1 cellular context compared by ENCODE assay signal in the genomic region with DNA sequence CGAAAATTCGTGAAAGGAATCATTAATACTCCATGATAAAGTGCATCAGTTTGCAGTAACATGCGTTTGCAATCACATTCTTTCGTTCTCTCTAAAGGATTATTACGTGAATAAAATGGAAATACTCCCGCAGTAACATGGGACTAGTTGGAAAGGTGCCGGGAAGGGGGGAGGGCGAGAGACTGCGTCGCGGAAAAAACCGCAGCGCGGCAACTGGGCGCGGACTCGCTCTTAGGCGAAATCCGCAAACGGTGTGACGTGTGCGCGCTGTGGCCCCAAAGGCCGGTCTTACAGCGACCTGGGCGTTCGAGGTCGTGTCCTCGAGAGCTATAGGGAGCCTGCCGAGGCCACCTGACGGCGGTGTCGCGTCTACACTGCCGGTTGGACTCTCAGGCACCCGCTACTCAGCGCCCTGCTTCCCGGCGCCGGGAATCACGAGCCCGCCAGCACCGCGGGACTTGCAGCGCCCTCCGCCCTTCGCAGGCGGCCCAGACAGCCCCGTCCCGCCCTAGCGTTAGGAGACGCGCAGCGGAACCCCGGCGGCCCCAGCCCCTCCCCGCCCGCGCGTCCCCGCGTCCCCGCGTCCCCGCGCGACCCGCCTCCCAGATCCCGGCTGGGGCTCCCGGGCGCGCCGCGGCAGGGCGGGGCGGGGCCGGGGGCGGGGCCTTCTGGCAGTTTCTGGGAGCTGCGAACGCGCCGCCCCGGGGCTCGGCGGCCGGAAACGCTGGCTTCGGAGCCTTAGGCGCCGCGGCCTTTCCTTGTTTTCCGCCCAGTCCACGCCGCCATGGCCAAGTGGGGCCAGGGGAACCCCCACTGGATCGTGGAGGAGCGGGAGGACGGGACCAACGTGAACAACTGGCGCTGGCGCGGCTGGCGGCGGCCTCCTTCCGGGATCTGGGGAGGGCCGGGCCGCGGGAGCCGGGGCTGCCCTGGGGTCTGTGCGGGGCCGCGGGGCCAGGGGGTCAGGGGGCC.
A peak's percentile ranks its signal among the peaks of the same experiment; 100 is the strongest.
TF ChIP-seq lines count a peak whose summit lies in the region.

No MANE protein-coding gene starts in this region.

TF ChIP-seq in HepG2, 621 proteins besides CTCF, POLR2A, EP300 and RAD21 (continued from another document and continues in another):
- TF ChIP-seq, protein P1, sequence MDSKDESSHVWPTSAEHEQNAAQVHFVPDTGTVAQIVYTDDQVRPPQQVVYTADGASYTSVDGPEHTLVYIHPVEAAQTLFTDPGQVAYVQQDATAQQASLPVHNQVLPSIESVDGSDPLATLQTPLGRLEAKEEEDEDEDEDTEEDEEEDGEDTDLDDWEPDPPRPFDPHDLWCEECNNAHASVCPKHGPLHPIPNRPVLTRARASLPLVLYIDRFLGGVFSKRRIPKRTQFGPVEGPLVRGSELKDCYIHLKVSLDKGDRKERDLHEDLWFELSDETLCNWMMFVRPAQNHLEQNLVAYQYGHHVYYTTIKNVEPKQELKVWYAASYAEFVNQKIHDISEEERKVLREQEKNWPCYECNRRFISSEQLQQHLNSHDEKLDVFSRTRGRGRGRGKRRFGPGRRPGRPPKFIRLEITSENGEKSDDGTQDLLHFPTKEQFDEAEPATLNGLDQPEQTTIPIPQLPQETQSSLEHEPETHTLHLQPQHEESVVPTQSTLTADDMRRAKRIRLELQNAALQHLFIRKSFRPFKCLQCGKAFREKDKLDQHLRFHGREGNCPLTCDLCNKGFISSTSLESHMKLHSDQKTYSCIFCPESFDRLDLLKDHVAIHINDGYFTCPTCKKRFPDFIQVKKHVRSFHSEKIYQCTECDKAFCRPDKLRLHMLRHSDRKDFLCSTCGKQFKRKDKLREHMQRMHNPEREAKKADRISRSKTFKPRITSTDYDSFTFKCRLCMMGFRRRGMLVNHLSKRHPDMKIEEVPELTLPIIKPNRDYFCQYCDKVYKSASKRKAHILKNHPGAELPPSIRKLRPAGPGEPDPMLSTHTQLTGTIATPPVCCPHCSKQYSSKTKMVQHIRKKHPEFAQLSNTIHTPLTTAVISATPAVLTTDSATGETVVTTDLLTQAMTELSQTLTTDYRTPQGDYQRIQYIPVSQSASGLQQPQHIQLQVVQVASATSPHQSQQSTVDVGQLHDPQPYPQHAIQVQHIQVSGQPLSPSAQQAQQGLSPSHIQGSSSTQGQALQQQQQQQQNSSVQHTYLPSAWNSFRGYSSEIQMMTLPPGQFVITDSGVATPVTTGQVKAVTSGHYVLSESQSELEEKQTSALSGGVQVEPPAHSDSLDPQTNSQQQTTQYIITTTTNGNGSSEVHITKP (CRISPR knock-in tag; IDR thresholded peaks at IDR 0.05; ENCODE audit: low read depth): peak; percentile 63; the same call in 1 of the 2 replicates
- no peak for TF ChIP-seq TEAD3 (CRISPR knock-in tag; optimal IDR thresholded peaks at IDR 0.05; ENCODE audit: borderline replicate concordance)
- peak; percentile 15 for TF ChIP-seq AGO1 (IDR thresholded peaks at IDR 0.05; ENCODE audit: low read depth, low read length, poor library complexity, severe bottlenecking)
- TF ChIP-seq KDM3A (CRISPR knock-in tag; IDR thresholded peaks at IDR 0.05; ENCODE audit: low read depth): peak; percentile 92
- no peak for TF ChIP-seq FOXA1 (IDR thresholded peaks at IDR 0.05)
- peak; percentile 47; the same call in 1 of the 2 replicates for TF ChIP-seq FOXA1 (CRISPR knock-in tag; IDR thresholded peaks at IDR 0.05)
- TF ChIP-seq KLF11 (CRISPR knock-in tag; IDR thresholded peaks at IDR 0.05): no peak
- TF ChIP-seq KLF16 (CRISPR knock-in tag; IDR thresholded peaks at IDR 0.05): peak; percentile 78 to 81; a peak in 2 of 4 replicates
- peak; percentile 85 for TF ChIP-seq ZSCAN20 (CRISPR knock-in tag; IDR thresholded peaks at IDR 0.05; ENCODE audit: borderline replicate concordance)
- TF ChIP-seq ZSCAN25 (CRISPR knock-in tag; IDR thresholded peaks at IDR 0.05): peak; percentile 83
- no peak for TF ChIP-seq ZSCAN22 (CRISPR knock-in tag; IDR thresholded peaks at IDR 0.05)
- peak; percentile 78 for TF ChIP-seq RARA (CRISPR knock-in tag; IDR thresholded peaks at IDR 0.05)
- no peak for TF ChIP-seq NFIB (CRISPR knock-in tag; IDR thresholded peaks at IDR 0.05; ENCODE audit: borderline replicate concordance)
- no peak for TF ChIP-seq FOXP1 (IDR thresholded peaks at IDR 0.05)
- no peak; the same call in 1 of the 2 replicates for TF ChIP-seq FOXP1 (CRISPR knock-in tag; IDR thresholded peaks at IDR 0.05)
- TF ChIP-seq, protein P2, sequence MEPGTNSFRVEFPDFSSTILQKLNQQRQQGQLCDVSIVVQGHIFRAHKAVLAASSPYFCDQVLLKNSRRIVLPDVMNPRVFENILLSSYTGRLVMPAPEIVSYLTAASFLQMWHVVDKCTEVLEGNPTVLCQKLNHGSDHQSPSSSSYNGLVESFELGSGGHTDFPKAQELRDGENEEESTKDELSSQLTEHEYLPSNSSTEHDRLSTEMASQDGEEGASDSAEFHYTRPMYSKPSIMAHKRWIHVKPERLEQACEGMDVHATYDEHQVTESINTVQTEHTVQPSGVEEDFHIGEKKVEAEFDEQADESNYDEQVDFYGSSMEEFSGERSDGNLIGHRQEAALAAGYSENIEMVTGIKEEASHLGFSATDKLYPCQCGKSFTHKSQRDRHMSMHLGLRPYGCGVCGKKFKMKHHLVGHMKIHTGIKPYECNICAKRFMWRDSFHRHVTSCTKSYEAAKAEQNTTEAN (CRISPR knock-in tag; conservative IDR thresholded peaks at IDR 0.05): peak; percentile 83
- TF ChIP-seq, protein P3, sequence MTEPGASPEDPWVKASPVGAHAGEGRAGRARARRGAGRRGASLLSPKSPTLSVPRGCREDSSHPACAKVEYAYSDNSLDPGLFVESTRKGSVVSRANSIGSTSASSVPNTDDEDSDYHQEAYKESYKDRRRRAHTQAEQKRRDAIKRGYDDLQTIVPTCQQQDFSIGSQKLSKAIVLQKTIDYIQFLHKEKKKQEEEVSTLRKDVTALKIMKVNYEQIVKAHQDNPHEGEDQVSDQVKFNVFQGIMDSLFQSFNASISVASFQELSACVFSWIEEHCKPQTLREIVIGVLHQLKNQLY (CRISPR knock-in tag; IDR thresholded peaks at IDR 0.05): no peak; the same call in none of the 2 replicates
- no peak for TF ChIP-seq NBN (conservative IDR thresholded peaks at IDR 0.05)
- TF ChIP-seq HMGA1 (CRISPR knock-in tag; conservative IDR thresholded peaks at IDR 0.05): no peak
- peak; percentile 45; the same call in 1 of the 2 replicates for TF ChIP-seq ZNF138 (CRISPR knock-in tag; IDR thresholded peaks at IDR 0.05; ENCODE audit: low read depth)
- no peak for TF ChIP-seq FOXJ3 (CRISPR knock-in tag; IDR thresholded peaks at IDR 0.05; ENCODE audit: borderline replicate concordance)
- TF ChIP-seq MEF2D (CRISPR knock-in tag; IDR thresholded peaks at IDR 0.05): peak; percentile 81
- TF ChIP-seq ZNF775 (CRISPR knock-in tag; IDR thresholded peaks at IDR 0.05; ENCODE audit: borderline replicate concordance): no peak
- 0 out of 2 replicates have a peak, but pooled peaks have one; percentile 74 for TF ChIP-seq ZBTB7A (CRISPR knock-in tag; IDR thresholded peaks at IDR 0.05)
- TF ChIP-seq, protein P4, sequence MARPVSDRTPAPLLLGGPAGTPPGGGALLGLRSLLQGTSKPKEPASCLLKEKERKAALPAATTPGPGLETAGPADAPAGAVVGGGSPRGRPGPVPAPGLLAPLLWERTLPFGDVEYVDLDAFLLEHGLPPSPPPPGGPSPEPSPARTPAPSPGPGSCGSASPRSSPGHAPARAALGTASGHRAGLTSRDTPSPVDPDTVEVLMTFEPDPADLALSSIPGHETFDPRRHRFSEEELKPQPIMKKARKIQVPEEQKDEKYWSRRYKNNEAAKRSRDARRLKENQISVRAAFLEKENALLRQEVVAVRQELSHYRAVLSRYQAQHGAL (CRISPR knock-in tag; IDR thresholded peaks at IDR 0.05; ENCODE audit: not compliant biosample characterization): peak; percentile 82
- peak; percentile 54 for TF ChIP-seq ZNF629 (CRISPR knock-in tag; conservative IDR thresholded peaks at IDR 0.05)
- no peak for TF ChIP-seq NR2F2 (IDR thresholded peaks at IDR 0.05; ENCODE audit: borderline replicate concordance, low read depth)
- no peak for TF ChIP-seq XBP1 (CRISPR knock-in tag; IDR thresholded peaks at IDR 0.05)
- TF ChIP-seq MED8 (CRISPR knock-in tag; IDR thresholded peaks at IDR 0.05; ENCODE audit: insufficient replicate concordance): peak; percentile 47
- peak; percentile 71 for TF ChIP-seq TBX3 (IDR thresholded peaks at IDR 0.05; ENCODE audit: borderline replicate concordance)
- 0 out of 2 replicates have a peak, but pooled peaks have one; percentile 69 for TF ChIP-seq IRF2 (CRISPR knock-in tag; IDR thresholded peaks at IDR 0.05)
- peak; percentile 65; the same call in 1 of the 2 replicates for TF ChIP-seq HMG20B (CRISPR knock-in tag; conservative IDR thresholded peaks at IDR 0.05)
- TF ChIP-seq, protein P5, sequence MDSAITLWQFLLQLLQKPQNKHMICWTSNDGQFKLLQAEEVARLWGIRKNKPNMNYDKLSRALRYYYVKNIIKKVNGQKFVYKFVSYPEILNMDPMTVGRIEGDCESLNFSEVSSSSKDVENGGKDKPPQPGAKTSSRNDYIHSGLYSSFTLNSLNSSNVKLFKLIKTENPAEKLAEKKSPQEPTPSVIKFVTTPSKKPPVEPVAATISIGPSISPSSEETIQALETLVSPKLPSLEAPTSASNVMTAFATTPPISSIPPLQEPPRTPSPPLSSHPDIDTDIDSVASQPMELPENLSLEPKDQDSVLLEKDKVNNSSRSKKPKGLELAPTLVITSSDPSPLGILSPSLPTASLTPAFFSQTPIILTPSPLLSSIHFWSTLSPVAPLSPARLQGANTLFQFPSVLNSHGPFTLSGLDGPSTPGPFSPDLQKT (CRISPR knock-in tag; IDR thresholded peaks at IDR 0.05; ENCODE audit: borderline replicate concordance): no peak
- TF ChIP-seq KLF9 (CRISPR knock-in tag; IDR thresholded peaks at IDR 0.05; ENCODE audit: low read depth): no peak
- no peak; the same call in 1 of the 2 replicates for TF ChIP-seq SMC3 (IDR thresholded peaks at IDR 0.05; ENCODE audit: low read length)
- TF ChIP-seq ZNF12 (CRISPR knock-in tag; IDR thresholded peaks at IDR 0.05): no peak; the same call in 1 of the 2 replicates
- TF ChIP-seq NCOA5 (CRISPR knock-in tag; IDR thresholded peaks at IDR 0.05): no peak
- peak; percentile 68 for TF ChIP-seq ZNF777 (CRISPR knock-in tag; IDR thresholded peaks at IDR 0.05)
- TF ChIP-seq, protein P6, sequence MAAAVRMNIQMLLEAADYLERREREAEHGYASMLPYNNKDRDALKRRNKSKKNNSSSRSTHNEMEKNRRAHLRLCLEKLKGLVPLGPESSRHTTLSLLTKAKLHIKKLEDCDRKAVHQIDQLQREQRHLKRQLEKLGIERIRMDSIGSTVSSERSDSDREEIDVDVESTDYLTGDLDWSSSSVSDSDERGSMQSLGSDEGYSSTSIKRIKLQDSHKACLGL (CRISPR knock-in tag; IDR thresholded peaks at IDR 0.05): peak; percentile 92
- no peak; the same call in 1 of the 2 replicates for TF ChIP-seq HCFC1 (IDR thresholded peaks at IDR 0.05; ENCODE audit: low read depth, low read length)
- TF ChIP-seq ZNF607 (CRISPR knock-in tag; IDR thresholded peaks at IDR 0.05; ENCODE audit: borderline replicate concordance): peak; percentile 97
- TF ChIP-seq, protein P7, sequence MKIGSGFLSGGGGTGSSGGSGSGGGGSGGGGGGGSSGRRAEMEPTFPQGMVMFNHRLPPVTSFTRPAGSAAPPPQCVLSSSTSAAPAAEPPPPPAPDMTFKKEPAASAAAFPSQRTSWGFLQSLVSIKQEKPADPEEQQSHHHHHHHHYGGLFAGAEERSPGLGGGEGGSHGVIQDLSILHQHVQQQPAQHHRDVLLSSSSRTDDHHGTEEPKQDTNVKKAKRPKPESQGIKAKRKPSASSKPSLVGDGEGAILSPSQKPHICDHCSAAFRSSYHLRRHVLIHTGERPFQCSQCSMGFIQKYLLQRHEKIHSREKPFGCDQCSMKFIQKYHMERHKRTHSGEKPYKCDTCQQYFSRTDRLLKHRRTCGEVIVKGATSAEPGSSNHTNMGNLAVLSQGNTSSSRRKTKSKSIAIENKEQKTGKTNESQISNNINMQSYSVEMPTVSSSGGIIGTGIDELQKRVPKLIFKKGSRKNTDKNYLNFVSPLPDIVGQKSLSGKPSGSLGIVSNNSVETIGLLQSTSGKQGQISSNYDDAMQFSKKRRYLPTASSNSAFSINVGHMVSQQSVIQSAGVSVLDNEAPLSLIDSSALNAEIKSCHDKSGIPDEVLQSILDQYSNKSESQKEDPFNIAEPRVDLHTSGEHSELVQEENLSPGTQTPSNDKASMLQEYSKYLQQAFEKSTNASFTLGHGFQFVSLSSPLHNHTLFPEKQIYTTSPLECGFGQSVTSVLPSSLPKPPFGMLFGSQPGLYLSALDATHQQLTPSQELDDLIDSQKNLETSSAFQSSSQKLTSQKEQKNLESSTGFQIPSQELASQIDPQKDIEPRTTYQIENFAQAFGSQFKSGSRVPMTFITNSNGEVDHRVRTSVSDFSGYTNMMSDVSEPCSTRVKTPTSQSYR (CRISPR knock-in tag; IDR thresholded peaks at IDR 0.05; ENCODE audit: borderline replicate concordance): peak; percentile 81
- TF ChIP-seq, protein P8, sequence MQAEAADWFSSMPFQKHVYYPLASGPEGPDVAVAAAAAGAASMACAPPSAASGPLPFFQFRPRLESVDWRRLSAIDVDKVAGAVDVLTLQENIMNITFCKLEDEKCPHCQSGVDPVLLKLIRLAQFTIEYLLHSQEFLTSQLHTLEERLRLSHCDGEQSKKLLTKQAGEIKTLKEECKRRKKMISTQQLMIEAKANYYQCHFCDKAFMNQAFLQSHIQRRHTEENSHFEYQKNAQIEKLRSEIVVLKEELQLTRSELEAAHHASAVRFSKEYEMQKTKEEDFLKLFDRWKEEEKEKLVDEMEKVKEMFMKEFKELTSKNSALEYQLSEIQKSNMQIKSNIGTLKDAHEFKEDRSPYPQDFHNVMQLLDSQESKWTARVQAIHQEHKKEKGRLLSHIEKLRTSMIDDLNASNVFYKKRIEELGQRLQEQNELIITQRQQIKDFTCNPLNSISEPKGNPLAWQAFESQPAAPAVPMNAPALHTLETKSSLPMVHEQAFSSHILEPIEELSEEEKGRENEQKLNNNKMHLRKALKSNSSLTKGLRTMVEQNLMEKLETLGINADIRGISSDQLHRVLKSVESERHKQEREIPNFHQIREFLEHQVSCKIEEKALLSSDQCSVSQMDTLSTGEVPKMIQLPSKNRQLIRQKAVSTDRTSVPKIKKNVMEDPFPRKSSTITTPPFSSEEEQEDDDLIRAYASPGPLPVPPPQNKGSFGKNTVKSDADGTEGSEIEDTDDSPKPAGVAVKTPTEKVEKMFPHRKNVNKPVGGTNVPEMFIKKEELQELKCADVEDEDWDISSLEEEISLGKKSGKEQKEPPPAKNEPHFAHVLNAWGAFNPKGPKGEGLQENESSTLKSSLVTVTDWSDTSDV (CRISPR knock-in tag; IDR thresholded peaks at IDR 0.05): peak; percentile 94
- peak; percentile 95 for TF ChIP-seq REL (CRISPR knock-in tag; conservative IDR thresholded peaks at IDR 0.05)
- TF ChIP-seq, protein P9, sequence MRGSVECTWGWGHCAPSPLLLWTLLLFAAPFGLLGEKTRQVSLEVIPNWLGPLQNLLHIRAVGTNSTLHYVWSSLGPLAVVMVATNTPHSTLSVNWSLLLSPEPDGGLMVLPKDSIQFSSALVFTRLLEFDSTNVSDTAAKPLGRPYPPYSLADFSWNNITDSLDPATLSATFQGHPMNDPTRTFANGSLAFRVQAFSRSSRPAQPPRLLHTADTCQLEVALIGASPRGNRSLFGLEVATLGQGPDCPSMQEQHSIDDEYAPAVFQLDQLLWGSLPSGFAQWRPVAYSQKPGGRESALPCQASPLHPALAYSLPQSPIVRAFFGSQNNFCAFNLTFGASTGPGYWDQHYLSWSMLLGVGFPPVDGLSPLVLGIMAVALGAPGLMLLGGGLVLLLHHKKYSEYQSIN (CRISPR knock-in tag; IDR thresholded peaks at IDR 0.05; ENCODE audit: borderline replicate concordance): 0 out of 2 replicates have a peak, but pooled peaks have one; percentile 30
- TF ChIP-seq, protein P10, sequence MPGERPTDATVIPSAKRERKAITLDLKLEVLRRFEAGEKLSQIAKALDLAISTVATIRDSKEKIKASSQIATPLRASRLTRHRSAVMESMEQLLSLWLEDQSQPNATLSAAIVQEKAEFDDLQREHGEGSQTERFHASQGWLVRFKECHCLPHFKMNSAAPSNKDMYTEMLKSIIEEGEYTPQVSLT (CRISPR knock-in tag; IDR thresholded peaks at IDR 0.05; ENCODE audit: borderline replicate concordance, low read depth): peak; percentile 65; the same call in 1 of the 2 replicates
